22 cellular contexts compared by ENCODE assay signal in the genomic region with DNA sequence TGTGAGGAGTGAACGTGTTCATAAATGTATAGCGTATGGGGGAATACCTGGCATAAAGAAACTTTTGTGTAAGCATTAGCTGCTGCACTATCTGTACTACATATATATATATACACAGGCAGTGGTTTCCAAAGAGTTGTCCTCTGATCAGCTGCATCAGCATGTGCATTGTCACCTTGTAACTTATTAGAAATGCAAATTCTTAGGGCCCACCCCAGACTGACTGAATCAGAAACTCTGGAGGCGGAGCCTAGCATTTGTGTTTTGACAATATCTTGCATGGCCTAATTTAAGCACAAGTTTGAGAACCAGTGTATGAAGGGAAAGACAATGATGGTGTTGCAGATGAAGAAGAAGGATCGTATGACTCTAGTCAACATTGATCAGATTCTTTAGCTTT.
DNase-seq lines count a peak whose midpoint lies in the region; ATAC-seq lines count a peak whose summit lies in the region.
"Had no signal": no experiment of that assay in that cellular context is flagged by ENCODE, and none has a peak within 500 bp of the region (broad histone marks: within the 10 kb centered on the region; RNA-seq: fewer than 3 reads in every experiment).

No MANE protein-coding gene starts in this region.

- H3K27ac Mint-ChIP-seq in stimulated activated memory B cell treated with anti-CD40 and anti-IgM and Interleukin-4, amounts not matched to agents 10 μg/mL and 1 μg/mL and 100 μg/mL, for 72 hours = no peak overlapping the region
- H3K27ac Mint-ChIP-seq: activated naive CD8-positive, alpha-beta T cell; brain; CD4-positive, CD25-positive, alpha-beta regulatory T cell; dendritic cell treated with granulocyte-macrophage colony-stimulating factor and Interleukin-4, amounts not matched to agents 40 ng/mL and 50 ng/mL, for 4 days; HFFc6; natural killer cell treated with Interleukin-12 subunit alpha and Interleukin-12 subunit beta and Interleukin-15 and Interleukin-18, amount 100 ng/mL, for 72 hours; stimulated activated naive CD8-positive, alpha-beta T cell treated with anti-CD3 and anti-CD28 coated beads, Interleukin-15, amount 100 ng/mL, for 72 hours had no signal

- DNase-seq in SW480 (ENCODE audit: low spot score) (no peak), dermis blood vessel endothelial cell (no peak), SK-N-DZ (ENCODE audit: low spot score) (no peak)
- DNase-seq: activated CD4-positive, alpha-beta T cell treated with anti-CD3 and anti-CD28 coated beads, Interleukin-2, amount 50 U/mL, for 1 hour; activated T-cell treated with anti-CD3 and anti-CD28 coated beads, Interleukin-2, amount 50 U/mL, for 4 hours; CD4-positive, CD25-positive, alpha-beta regulatory T cell; glutamatergic neuron; HFFc6; NCI-H1436 treated with DMSO at 0.1 percent for 48 hours; NCI-H446 treated with DMSO at 0.1 percent for 48 hours; SK-N-SH; stimulated activated naive CD8-positive, alpha-beta T cell treated with anti-CD3 and anti-CD28 coated beads, Interleukin-15, amount 100 ng/mL, for 72 hours had no signal

- no peaks in the 10 kb centered on the region for H3K27me3 Mint-ChIP-seq in stimulated activated memory B cell treated with anti-CD40 and anti-IgM and Interleukin-4, amounts not matched to agents 10 μg/mL and 1 μg/mL and 100 μg/mL, for 72 hours
- H3K27me3 Mint-ChIP-seq: brain; CD4-positive, CD25-positive, alpha-beta regulatory T cell; dendritic cell treated with granulocyte-macrophage colony-stimulating factor and Interleukin-4, amounts not matched to agents 40 ng/mL and 50 ng/mL, for 4 days; natural killer cell treated with Interleukin-12 subunit alpha and Interleukin-12 subunit beta and Interleukin-15 and Interleukin-18, amount 100 ng/mL, for 72 hours; stimulated activated naive CD8-positive, alpha-beta T cell treated with anti-CD3 and anti-CD28 coated beads, Interleukin-15, amount 100 ng/mL, for 72 hours had no signal

- H3K36me3 Mint-ChIP-seq in stimulated activated memory B cell treated with anti-CD40 and anti-IgM and Interleukin-4, amounts not matched to agents 10 μg/mL and 1 μg/mL and 100 μg/mL, for 72 hours = no peaks in the 10 kb centered on the region
- H3K36me3 Mint-ChIP-seq: activated naive CD8-positive, alpha-beta T cell; brain; CD4-positive, CD25-positive, alpha-beta regulatory T cell; natural killer cell treated with Interleukin-12 subunit alpha and Interleukin-12 subunit beta and Interleukin-15 and Interleukin-18, amount 100 ng/mL, for 72 hours had no signal

- no peaks in the 10 kb centered on the region for H3K9me3 Mint-ChIP-seq in stimulated activated memory B cell treated with anti-CD40 and anti-IgM and Interleukin-4, amounts not matched to agents 10 μg/mL and 1 μg/mL and 100 μg/mL, for 72 hours
- H3K9me3 Mint-ChIP-seq: activated T-cell treated with anti-CD3 and anti-CD28 coated beads, Interleukin-2, amount 50 U/mL, for 4 hours; stimulated activated naive CD8-positive, alpha-beta T cell treated with anti-CD3 and anti-CD28 coated beads, Interleukin-15, amount 100 ng/mL, for 72 hours had no signal

- H3K4me1 Mint-ChIP-seq in stimulated activated memory B cell treated with anti-CD40 and anti-IgM and Interleukin-4, amounts not matched to agents 10 μg/mL and 1 μg/mL and 100 μg/mL, for 72 hours = no peaks in the 10 kb centered on the region
- H3K4me1 Mint-ChIP-seq: brain; CD4-positive, CD25-positive, alpha-beta regulatory T cell; stimulated activated naive CD8-positive, alpha-beta T cell treated with anti-CD3 and anti-CD28 coated beads, Interleukin-15, amount 100 ng/mL, for 72 hours had no signal

- H3K4me3 Mint-ChIP-seq in stimulated activated memory B cell treated with anti-CD40 and anti-IgM and Interleukin-4, amounts not matched to agents 10 μg/mL and 1 μg/mL and 100 μg/mL, for 72 hours = no peak overlapping the region
- H3K4me3 Mint-ChIP-seq: activated naive CD8-positive, alpha-beta T cell; activated T-cell treated with anti-CD3 and anti-CD28 coated beads, Interleukin-2, amount 50 U/mL, for 4 hours; brain; CD4-positive, CD25-positive, alpha-beta regulatory T cell; dendritic cell treated with granulocyte-macrophage colony-stimulating factor and Interleukin-4, amounts not matched to agents 40 ng/mL and 50 ng/mL, for 4 days; HFFc6; natural killer cell treated with Interleukin-12 subunit alpha and Interleukin-12 subunit beta and Interleukin-15 and Interleukin-18, amount 100 ng/mL, for 72 hours; stimulated activated naive CD8-positive, alpha-beta T cell treated with anti-CD3 and anti-CD28 coated beads, Interleukin-15, amount 100 ng/mL, for 72 hours had no signal

- ATAC-seq in GM18502 (IDR thresholded peaks at IDR 0.05; ENCODE audit: poor library complexity, unreplicated experiment) = peak; percentile 73
- peak; percentile 64 for ATAC-seq in GM19328 (IDR thresholded peaks at IDR 0.05; ENCODE audit: unreplicated experiment)
- ATAC-seq in HG02759 (IDR thresholded peaks at IDR 0.05; ENCODE audit: unreplicated experiment) = peak; percentile 92
- ATAC-seq in HG03354 (IDR thresholded peaks at IDR 0.05; ENCODE audit: poor library complexity, severe bottlenecking, unreplicated experiment) = peak; percentile 74
- ATAC-seq in stimulated activated memory B cell treated with anti-CD40 and anti-IgM and Interleukin-4, amounts not matched to agents 10 μg/mL and 1 μg/mL and 100 μg/mL, for 72 hours = no peak
- ATAC-seq: activated T-cell treated with anti-CD3 and anti-CD28 coated beads, Interleukin-2, amount 50 U/mL, for 4 hours; esophagus mucosa; natural killer cell treated with Interleukin-12 subunit alpha and Interleukin-12 subunit beta and Interleukin-15 and Interleukin-18, amount 100 ng/mL, for 72 hours; stimulated activated naive CD8-positive, alpha-beta T cell treated with anti-CD3 and anti-CD28 coated beads, Interleukin-15, amount 100 ng/mL, for 72 hours had no signal
